ENCODE assay signal across 8 cellular contexts in genomic region chrX:110316351-110317078, GRCh38. TPM values are rescaled to one million over a fixed set of nuclear protein-coding genes. Genes with fewer than 3 reads are reported as not detected.
A peak's percentile ranks its signal among the peaks of the same experiment; 100 is the strongest.
DNase-seq lines count a peak whose midpoint lies in the region; ATAC-seq and TF ChIP-seq lines count a peak whose summit lies in the region.

No MANE protein-coding gene starts in this region.

- peak overlapping the region; percentile 91 for H3K4me3 Mint-ChIP-seq in activated naive CD4-positive, alpha-beta T cell treated with anti-CD3 and anti-CD28 coated beads, Interleukin-2, amount 50 U/mL, for 24 hours

- no peak for TF ChIP-seq CTCF in VCaP (conservative IDR thresholded peaks at IDR 0.05)

- H3K27ac ChIP-seq in VCaP (peak overlapping the region; percentile 84; the same call in 1 of the 2 replicates), skin epidermis (peak overlapping the region in 7 of 21 experiments; percentile 84 to 94 (median 88))

- no peak for DNase-seq in activated naive CD4-positive, alpha-beta T cell treated with anti-CD3 and anti-CD28 coated beads, Interleukin-2, amount 50 U/mL, for 16 hours
- DNase-seq in globus pallidus (ENCODE audit: low spot score) (peak; percentile 19), NCI-H2107 treated with DMSO at 0.1 percent for 48 hours (lab: John Stamatoyannopoulos, UW; ENCODE audit: unreplicated experiment) (no peak), SK-N-DZ (ENCODE audit: low spot score) (no peak)

- peak overlapping the region; percentile 56 to 85 (median 67) for H3K4me3 ChIP-seq in skin epidermis

- peak overlapping the region; percentile 77 for H3K27ac Mint-ChIP-seq in activated naive CD4-positive, alpha-beta T cell treated with anti-CD3 and anti-CD28 coated beads, Interleukin-2, amount 50 U/mL, for 24 hours

- peaks cover 35% of the 10 kb centered on the region for H3K4me1 Mint-ChIP-seq in activated naive CD4-positive, alpha-beta T cell treated with anti-CD3 and anti-CD28 coated beads, Interleukin-2, amount 50 U/mL, for 24 hours

- no peaks in the 10 kb centered on the region for H3K9me3 Mint-ChIP-seq in activated naive CD4-positive, alpha-beta T cell treated with anti-CD3 and anti-CD28 coated beads, Interleukin-2, amount 50 U/mL, for 24 hours

- H3K27me3 Mint-ChIP-seq in activated naive CD4-positive, alpha-beta T cell treated with anti-CD3 and anti-CD28 coated beads, Interleukin-2, amount 50 U/mL, for 24 hours = no peaks in the 10 kb centered on the region

- ATAC-seq in GM19023 (IDR thresholded peaks at IDR 0.05; ENCODE audit: unreplicated experiment) = no peak

- no peaks in the 10 kb centered on the region for H3K36me3 Mint-ChIP-seq in activated naive CD4-positive, alpha-beta T cell treated with anti-CD3 and anti-CD28 coated beads, Interleukin-2, amount 50 U/mL, for 24 hours

RNA-seq across cellular contexts. Expression of gene AMMECR1, which starts 1.4 kb away (rescaled TPM):
- 18.9 and 19.6 TPM in 2 replicates for polyA plus RNA-seq in SK-N-DZ (2014; cell fraction: cytosol; rRNA removed)
- polyA plus RNA-seq in SK-N-DZ (2014; cell fraction: nucleus; rRNA removed) = 13.7 and 14.7 TPM in 2 replicates

RNA-seq across cellular contexts. Expression of gene RTL9, which starts 42.1 kb away (rescaled TPM):
- polyA plus RNA-seq in SK-N-DZ (2014; cell fraction: cytosol; rRNA removed) = 0.42 and 0.83 TPM in 2 replicates
- 0.73 and 1.5 TPM in 2 replicates for polyA plus RNA-seq in SK-N-DZ (2014; cell fraction: nucleus; rRNA removed)
